In genomic region chr11:63768232-63769043, GRCh38 we compare ENCODE assay signal across 8 cellular contexts. TPM values are rescaled to one million over a fixed set of nuclear protein-coding genes. Genes with fewer than 3 reads are reported as not detected.
A peak's percentile ranks its signal among the peaks of the same experiment; 100 is the strongest.
DNase-seq lines count a peak whose midpoint lies in the region; ATAC-seq, FAIRE-seq and TF ChIP-seq lines count a peak whose summit lies in the region.

ZFTA (minus strand) TSS chr11:63768775; CDS start chr11:63768622, 153 bp downstream.

- no peaks in the 10 kb centered on the region for H3K9me3 ChIP-seq in kidney (ENCODE audit: control insufficient read depth in 1 of 2, low read length in 2 of 2)

- TF ChIP-seq CTCF in WTC11 (IDR thresholded peaks at IDR 0.05) (peak; percentile 78), kidney (IDR thresholded peaks at IDR 0.05; ENCODE audit: borderline replicate concordance, extremely low read depth, insufficient read depth) (peak; percentile 61)

- peak within 1 kb of the TSS; percentile 33 to 57 for H3K27ac ChIP-seq in kidney (ENCODE audit: low read depth in 2 of 2, low read length in 2 of 2)

- CTCF ChIA-PET in WTC11 (lab: Charles Lee): interaction anchor here (0.6 to 3.4 kb wide), 24 partner anchors 11 to 232 kb away, joined by 3 to 26 read pairs (median 4); partner anchors contain the start of genes MARK2, NAA40, RCOR2 and SPINDOC

- FAIRE-seq in H54 (lab: Jason Lieb, UNC): no peak
- FAIRE-seq in kidney (lab: Jason Lieb, UNC): no peak

- POLR2A ChIA-PET in WTC11 (lab: Charles Lee): interaction anchor here (0.7 to 1.9 kb wide), 6 partner anchors 45 to 141 kb away, joined by 3 to 6 read pairs (median 3); no protein-coding TSS in a partner anchor

- H3K4me1 Mint-ChIP-seq in WTC11: peaks cover 37% of the 10 kb centered on the region

- DNase-seq in EH (ENCODE audit: low read depth) (peak; percentile 74), H54 (ENCODE audit: insufficient read length, low spot score) (peak; percentile 81), NCI-H1105 (lab: John Stamatoyannopoulos, UW) (peak; percentile 71), WTC11 (ENCODE audit: low spot score) (peak; percentile 75), kidney (peak; percentile 88), NCI-H2029 (lab: John Stamatoyannopoulos, UW) (no peak)
- peak; percentile 50 for DNase-seq in central memory CD4-positive, alpha-beta T cell
- peak; percentile 9 to 50 for DNase-seq in stimulated activated CD4-positive, alpha-beta T cell treated with anti-CD3 and anti-CD28 coated beads, Interleukin-1b, Interleukin-23, amount 100 ng/mL, for 1 hour (ENCODE audit: low read depth in 2 of 2)

- H3K4me1 ChIP-seq in kidney (ENCODE audit: control insufficient read depth in 1 of 2, insufficient read depth in 1 of 2, low read depth in 1 of 2, low read length in 2 of 2): peaks cover 7 to 19% of the 10 kb centered on the region in 2 donors

- TF ChIP-seq POLR2A in H54 (IDR thresholded peaks at IDR 0.05; ENCODE audit: low read depth, low read length): 0 out of 2 replicates have a peak, but pooled peaks have one; percentile 25

- peaks cover 32% of the 10 kb centered on the region for H3K27me3 Mint-ChIP-seq in WTC11 (ENCODE audit: low read depth)

- H3K36me3 ChIP-seq in kidney (ENCODE audit: control insufficient read depth in 1 of 2, insufficient read depth in 2 of 2, low read length in 2 of 2): no peaks in the 10 kb centered on the region

- peak within 1 kb of the TSS; percentile 32 to 75 for H3K9ac ChIP-seq in kidney (ENCODE audit: low read length in 2 of 2)

- peak; percentile 6 for ATAC-seq in WTC11

- peak within 1 kb of the TSS; percentile 98 for H3K27ac Mint-ChIP-seq in WTC11

- H3K4me3 ChIP-seq in kidney (ENCODE audit: low read length in 2 of 2): peak within 1 kb of the TSS; percentile 82 to 90

- peak within 1 kb of the TSS; percentile 98 for H3K4me3 Mint-ChIP-seq in WTC11

- H3K9me3 Mint-ChIP-seq in WTC11: no peaks in the 10 kb centered on the region

- no peaks in the 10 kb centered on the region for H3K36me3 Mint-ChIP-seq in WTC11

- intact Hi-C loops in kidney (cut with DNase I): no loop called here

TF ChIP-seq in WTC11, 78 proteins besides CTCF, POLR2A, EP300 and RAD21:
- TF ChIP-seq KAT7 (CRISPR knock-in tag; IDR thresholded peaks at IDR 0.05; ENCODE audit: borderline replicate concordance) (0 out of 2 replicates have a peak, but pooled peaks have one; percentile 22), ZNF423 (CRISPR knock-in tag; IDR thresholded peaks at IDR 0.05) (peak; percentile 34; the same call in 1 of the 2 replicates), FOXP1 (CRISPR knock-in tag; IDR thresholded peaks at IDR 0.05; ENCODE audit: borderline replicate concordance) (0 out of 2 replicates have a peak, but pooled peaks have one; percentile 23), MAX (CRISPR knock-in tag; IDR thresholded peaks at IDR 0.05) (no peak)
- TF ChIP-seq, protein P1, sequence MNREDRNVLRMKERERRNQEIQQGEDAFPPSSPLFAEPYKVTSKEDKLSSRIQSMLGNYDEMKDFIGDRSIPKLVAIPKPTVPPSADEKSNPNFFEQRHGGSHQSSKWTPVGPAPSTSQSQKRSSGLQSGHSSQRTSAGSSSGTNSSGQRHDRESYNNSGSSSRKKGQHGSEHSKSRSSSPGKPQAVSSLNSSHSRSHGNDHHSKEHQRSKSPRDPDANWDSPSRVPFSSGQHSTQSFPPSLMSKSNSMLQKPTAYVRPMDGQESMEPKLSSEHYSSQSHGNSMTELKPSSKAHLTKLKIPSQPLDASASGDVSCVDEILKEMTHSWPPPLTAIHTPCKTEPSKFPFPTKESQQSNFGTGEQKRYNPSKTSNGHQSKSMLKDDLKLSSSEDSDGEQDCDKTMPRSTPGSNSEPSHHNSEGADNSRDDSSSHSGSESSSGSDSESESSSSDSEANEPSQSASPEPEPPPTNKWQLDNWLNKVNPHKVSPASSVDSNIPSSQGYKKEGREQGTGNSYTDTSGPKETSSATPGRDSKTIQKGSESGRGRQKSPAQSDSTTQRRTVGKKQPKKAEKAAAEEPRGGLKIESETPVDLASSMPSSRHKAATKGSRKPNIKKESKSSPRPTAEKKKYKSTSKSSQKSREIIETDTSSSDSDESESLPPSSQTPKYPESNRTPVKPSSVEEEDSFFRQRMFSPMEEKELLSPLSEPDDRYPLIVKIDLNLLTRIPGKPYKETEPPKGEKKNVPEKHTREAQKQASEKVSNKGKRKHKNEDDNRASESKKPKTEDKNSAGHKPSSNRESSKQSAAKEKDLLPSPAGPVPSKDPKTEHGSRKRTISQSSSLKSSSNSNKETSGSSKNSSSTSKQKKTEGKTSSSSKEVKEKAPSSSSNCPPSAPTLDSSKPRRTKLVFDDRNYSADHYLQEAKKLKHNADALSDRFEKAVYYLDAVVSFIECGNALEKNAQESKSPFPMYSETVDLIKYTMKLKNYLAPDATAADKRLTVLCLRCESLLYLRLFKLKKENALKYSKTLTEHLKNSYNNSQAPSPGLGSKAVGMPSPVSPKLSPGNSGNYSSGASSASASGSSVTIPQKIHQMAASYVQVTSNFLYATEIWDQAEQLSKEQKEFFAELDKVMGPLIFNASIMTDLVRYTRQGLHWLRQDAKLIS (CRISPR knock-in tag; IDR thresholded peaks at IDR 0.05; ENCODE audit: borderline replicate concordance): no peak

RNA-seq across cellular contexts. Expression of gene ZFTA, which starts in this region (rescaled TPM):
- total RNA-seq in WTC11 (2021): 44.7 to 47.2 TPM (median 45.6 TPM) in 3 replicates
- total RNA-seq in kidney: 14.4 TPM
- 10.8 TPM for polyA plus RNA-seq in kidney (ENCODE audit: insufficient read depth, low read depth, low replicate concordance)
